ENCODE assay signal across 15 cellular contexts in the genomic region with DNA sequence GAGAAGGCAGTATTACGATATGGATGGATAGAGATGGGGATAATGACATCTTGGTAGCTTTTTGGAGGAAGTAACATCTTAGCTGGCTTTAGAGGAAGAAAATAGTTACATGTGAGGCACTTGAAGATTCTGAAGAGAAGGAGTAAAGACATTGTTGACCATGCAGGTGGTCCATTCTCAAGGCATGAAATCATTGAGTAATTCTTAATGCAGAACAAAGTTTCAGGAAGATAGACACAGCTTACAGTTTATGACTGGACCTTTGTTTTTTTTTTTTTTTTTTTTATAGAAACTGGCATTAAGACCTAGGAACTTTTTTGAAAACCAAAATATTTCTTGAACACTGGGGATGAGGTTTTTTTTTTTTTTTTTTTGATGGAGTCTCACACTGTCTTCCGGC. TPM values are rescaled to one million over a fixed set of nuclear protein-coding genes. Genes with fewer than 3 reads are reported as not detected.
DNase-seq lines count a peak whose midpoint lies in the region; TF ChIP-seq lines count a peak whose summit lies in the region.
"Had no signal": no experiment of that assay in that cellular context is flagged by ENCODE, and none has a peak within 500 bp of the region (broad histone marks: within the 10 kb centered on the region; RNA-seq: fewer than 3 reads in every experiment).

No MANE protein-coding gene starts in this region.

- H3K9me3 Mint-ChIP-seq in activated naive CD4-positive, alpha-beta T cell treated with anti-CD3 and anti-CD28 coated beads, Interleukin-2, amount 50 U/mL, for 24 hours, result no peaks in the 10 kb centered on the region
- H3K9me3 Mint-ChIP-seq in glutamatergic neuron (ENCODE audit: unreplicated experiment), result peaks cover 4% of the 10 kb centered on the region
- H3K9me3 Mint-ChIP-seq in type B pancreatic cell, result no peaks in the 10 kb centered on the region

- H3K27ac Mint-ChIP-seq in activated naive CD4-positive, alpha-beta T cell treated with anti-CD3 and anti-CD28 coated beads, Interleukin-2, amount 50 U/mL, for 24 hours, result peak overlapping the region; percentile 85
- H3K27ac Mint-ChIP-seq in glutamatergic neuron (ENCODE audit: unreplicated experiment) (peak overlapping the region; percentile 7), type B pancreatic cell (no peak overlapping the region)

- peaks cover 60% of the 10 kb centered on the region for H3K4me1 ChIP-seq in SJSA1 (replicated peaks)
- H3K4me1 ChIP-seq: parathyroid adenoma had no signal

- intact Hi-C loops in posterior vena cava (cut with DNase I) (no loop called here), cardiac septum (cut with DNase I) (no loop called here)

- H3K27me3 Mint-ChIP-seq in activated naive CD4-positive, alpha-beta T cell treated with anti-CD3 and anti-CD28 coated beads, Interleukin-2, amount 50 U/mL, for 24 hours, result no peaks in the 10 kb centered on the region
- H3K27me3 Mint-ChIP-seq in glutamatergic neuron (ENCODE audit: unreplicated experiment) (peaks cover 3% of the 10 kb centered on the region), type B pancreatic cell (no peaks in the 10 kb centered on the region)

- H3K4me3 Mint-ChIP-seq in activated naive CD4-positive, alpha-beta T cell treated with anti-CD3 and anti-CD28 coated beads, Interleukin-2, amount 50 U/mL, for 24 hours, result peak overlapping the region; percentile 67
- H3K4me3 Mint-ChIP-seq in glutamatergic neuron (ENCODE audit: unreplicated experiment) (no peak overlapping the region), type B pancreatic cell (peak overlapping the region; percentile 18)

- H3K9me3 ChIP-seq in SJSA1 (replicated peaks), result no peaks in the 10 kb centered on the region
- H3K9me3 ChIP-seq: BE2C, esophagus muscularis mucosa had no signal

- peaks cover 49% of the 10 kb centered on the region for H3K36me3 ChIP-seq in SJSA1

- H3K27me3 ChIP-seq in SJSA1 (replicated peaks), result no peaks in the 10 kb centered on the region
- H3K27me3 ChIP-seq: BE2C, esophagus muscularis mucosa had no signal

- TF ChIP-seq CTCF in glutamatergic neuron (IDR thresholded peaks at IDR 0.05; ENCODE audit: partially characterized antibody, unreplicated experiment), result no peak
- no peak for TF ChIP-seq CTCF in type B pancreatic cell (conservative IDR thresholded peaks at IDR 0.05)

- DNase-seq in activated naive CD4-positive, alpha-beta T cell (lab: John Stamatoyannopoulos, UW), result no peak
- peak; percentile 48 to 76 for DNase-seq in SJSA1 (ENCODE audit: low read depth in 1 of 2, low spot score in 2 of 2)
- DNase-seq in glutamatergic neuron, result no peak
- DNase-seq in type B pancreatic cell (ENCODE audit: extremely low spot score, unreplicated experiment), result no peak
- DNase-seq in SW480 (ENCODE audit: low spot score), result no peak
- DNase-seq in posterior vena cava (ENCODE audit: low spot score), result no peak
- no peak for DNase-seq in cardiac septum (ENCODE audit: low spot score)
- DNase-seq: activated gamma-delta T cell; BE2C; NCI-H1092; NCI-H446 treated with DMSO at 0.1 percent for 48 hours; stimulated activated CD4-positive, alpha-beta T cell treated with anti-CD3 and anti-CD28 coated beads, Interleukin-2, amount 100 ng/mL, for 24 hours had no signal

- H3K4me1 Mint-ChIP-seq in activated naive CD4-positive, alpha-beta T cell treated with anti-CD3 and anti-CD28 coated beads, Interleukin-2, amount 50 U/mL, for 24 hours, result peaks cover 86% of the 10 kb centered on the region
- peaks cover 33% of the 10 kb centered on the region for H3K4me1 Mint-ChIP-seq in glutamatergic neuron (ENCODE audit: low read depth, unreplicated experiment)
- H3K4me1 Mint-ChIP-seq in type B pancreatic cell (ENCODE audit: unreplicated experiment), result peaks cover 40% of the 10 kb centered on the region

- H3K27ac ChIP-seq in SJSA1, result peak overlapping the region; percentile 32
- H3K27ac ChIP-seq: parathyroid adenoma had no signal

- H3K36me3 Mint-ChIP-seq in activated naive CD4-positive, alpha-beta T cell treated with anti-CD3 and anti-CD28 coated beads, Interleukin-2, amount 50 U/mL, for 24 hours, result peaks cover 31% of the 10 kb centered on the region
- H3K36me3 Mint-ChIP-seq in glutamatergic neuron (ENCODE audit: unreplicated experiment), result no peaks in the 10 kb centered on the region
- H3K36me3 Mint-ChIP-seq in type B pancreatic cell, result peaks cover 15% of the 10 kb centered on the region

- H3K4me3 ChIP-seq in SJSA1, result no peak overlapping the region
- H3K4me3 ChIP-seq: esophagus muscularis mucosa had no signal

RNA-seq across cellular contexts. Expression of gene MBNL1, which starts 28.3 kb away (rescaled TPM):
- total RNA-seq in SJSA1 (2014; rRNA removed; shearing (Covaris generic)), result 158 and 317 TPM in 2 replicates
- total RNA-seq in glutamatergic neuron (ENCODE audit: unreplicated experiment) (36.6 TPM), type B pancreatic cell (ENCODE audit: low replicate concordance) (61.2 and 69.4 TPM in 2 replicates), posterior vena cava (100 to 1,000 TPM; 393 to 453 TPM), cardiac septum (178 TPM)

Comparison
In these comparisons a context has a peak if more than half of its experiments do, and no peak if none do; other contexts are left out.
1. DNase-seq: peak in SJSA1 (2 of 2); none in activated naive CD4-positive, alpha-beta T cell (0 of 4), glutamatergic neuron (single experiment), type B pancreatic cell (single experiment), SW480 (single experiment), posterior vena cava (single experiment) and cardiac septum (single experiment).